In genomic region chr17:74454197-74455024, GRCh38 we compare ENCODE assay signal across 8 cellular contexts. TPM values are rescaled to one million over a fixed set of nuclear protein-coding genes. Genes with fewer than 3 reads are reported as not detected.
DNase-seq lines count a peak whose midpoint lies in the region; ATAC-seq and TF ChIP-seq lines count a peak whose summit lies in the region.

No MANE protein-coding gene starts in this region.

- no TSS peak for BruUV-seq in Calu3 (replicated peaks; lab: Mats Ljungman, UMichigan)

- H3K9me3 Mint-ChIP-seq in Calu3 (ENCODE audit: low read depth, unreplicated experiment) (no peaks in the 10 kb centered on the region), type B pancreatic cell (no peaks in the 10 kb centered on the region)

- CTCF ChIA-PET in Calu3 (lab: Charles Lee) = interaction anchor here (0.6 to 3.5 kb wide), 10 partner anchors 13 to 86 kb away, joined by 3 to 37 read pairs (median 6); partner anchors contain the start of gene GPR142

- H3K27ac Mint-ChIP-seq in Calu3 (ENCODE audit: unreplicated experiment) (no peak overlapping the region), type B pancreatic cell (no peak overlapping the region)

- intact Hi-C loops in Calu3 (cut with micrococcal nuclease; ENCODE audit: unreplicated experiment) = loop anchor here (5.0 kb wide), 1 partner anchor 38 kb away; no protein-coding TSS in a partner anchor

- no peaks in the 10 kb centered on the region for H3K36me3 ChIP-seq in mucosa of rectum (ENCODE audit: control insufficient read depth in 2 of 2, insufficient read depth in 2 of 2, low read length in 2 of 2)

- no peaks in the 10 kb centered on the region for H3K4me1 Mint-ChIP-seq in Calu3 (ENCODE audit: low read depth, unreplicated experiment)
- H3K4me1 Mint-ChIP-seq in type B pancreatic cell (ENCODE audit: unreplicated experiment) = peaks cover 34% of the 10 kb centered on the region

- ATAC-seq in GM19452 (IDR thresholded peaks at IDR 0.05; ENCODE audit: unreplicated experiment) (peak; percentile 94), HG03521 (IDR thresholded peaks at IDR 0.05; ENCODE audit: unreplicated experiment) (peak; percentile 89)

- peak overlapping the region; percentile 84 to 90 for H3K27ac ChIP-seq in mucosa of rectum (ENCODE audit: low read depth in 2 of 2, low read length in 2 of 2)

- H3K4me3 ChIP-seq in epithelial cell of esophagus (ENCODE audit: low read length) = peak overlapping the region; percentile 21
- peak overlapping the region; percentile 45 to 65 for H3K4me3 ChIP-seq in mucosa of rectum (ENCODE audit: low read length in 2 of 2)

- H3K36me3 Mint-ChIP-seq in Calu3 (ENCODE audit: insufficient read depth, unreplicated experiment) = no peaks in the 10 kb centered on the region
- H3K36me3 Mint-ChIP-seq in type B pancreatic cell = no peaks in the 10 kb centered on the region

- H3K9ac ChIP-seq in mucosa of rectum (ENCODE audit: low read depth in 1 of 2, low read length in 2 of 2) = peak overlapping the region; percentile 61 to 76

- H3K27me3 Mint-ChIP-seq in Calu3 (ENCODE audit: unreplicated experiment) (peaks cover 33% of the 10 kb centered on the region), type B pancreatic cell (peaks cover 32% of the 10 kb centered on the region)

- H3K9me3 ChIP-seq in mucosa of rectum (ENCODE audit: control insufficient read depth in 2 of 2, low read length in 2 of 2) = no peaks in the 10 kb centered on the region

- DNase-seq in Calu3 (peak; percentile 89), SK-N-DZ (ENCODE audit: low spot score) (peak; percentile 69), epithelial cell of esophagus (ENCODE audit: low read depth) (peak; percentile 55), type B pancreatic cell (ENCODE audit: extremely low spot score, unreplicated experiment) (peak; percentile 92), amniotic stem cell (lab: John Stamatoyannopoulos, UW) (no peak)

- peaks cover 30 to 43% of the 10 kb centered on the region in 2 donors for H3K4me1 ChIP-seq in mucosa of rectum (ENCODE audit: control insufficient read depth in 2 of 2, insufficient read depth in 2 of 2, low read length in 2 of 2)

- TF ChIP-seq CTCF in Calu3 (IDR thresholded peaks at IDR 0.05; ENCODE audit: unreplicated experiment) = no peak
- TF ChIP-seq CTCF in epithelial cell of esophagus (IDR thresholded peaks at IDR 0.05; ENCODE audit: insufficient read depth, low read depth, low read length, missing control alignments) = no peak
- peak; percentile 31 for TF ChIP-seq CTCF in type B pancreatic cell (conservative IDR thresholded peaks at IDR 0.05)

- no peaks in the 10 kb centered on the region for H3K27me3 ChIP-seq in mucosa of rectum (ENCODE audit: control insufficient read depth in 2 of 2, insufficient read depth in 2 of 2, low read length in 2 of 2)

- H3K4me3 Mint-ChIP-seq in Calu3 (ENCODE audit: low read depth, unreplicated experiment) (peak overlapping the region; percentile 61), type B pancreatic cell (peak overlapping the region; percentile 65)

RNA-seq across cellular contexts. Expression of gene CD300A, which starts 12.0 kb away (rescaled TPM):
- total RNA-seq in Calu3 (2022) (0.45 TPM in 1 of 2 replicates, not detected in the other), type B pancreatic cell (ENCODE audit: low replicate concordance) (0.43 TPM in 1 of 2 replicates, not detected in the other)
- polyA plus RNA-seq in SK-N-DZ (2014; cell fraction: cytosol; rRNA removed) = not detected in 2 replicates
- not detected in 2 replicates for polyA plus RNA-seq in SK-N-DZ (2014; cell fraction: nucleus; rRNA removed)

RNA-seq across cellular contexts. Expression of gene GPRC5C, which starts 22.5 kb away (rescaled TPM):
- total RNA-seq in Calu3 (2022) (37.3 and 48.7 TPM in 2 replicates), type B pancreatic cell (ENCODE audit: low replicate concordance) (52.0 and 64.3 TPM in 2 replicates)
- 0.30 TPM in 1 of 2 replicates, not detected in the other for polyA plus RNA-seq in SK-N-DZ (2014; cell fraction: cytosol; rRNA removed)
- not detected in 2 replicates for polyA plus RNA-seq in SK-N-DZ (2014; cell fraction: nucleus; rRNA removed)
